ENCODE assay signal across 23 cellular contexts in genomic region chr15:78682693-78683410, GRCh38. TPM values are rescaled to one million over a fixed set of nuclear protein-coding genes. Genes with fewer than 3 reads are reported as not detected.
"Had no signal": no experiment of that assay in that cellular context is flagged by ENCODE, and none has a peak within 500 bp of the region (broad histone marks: within the 10 kb centered on the region; RNA-seq: fewer than 3 reads in every experiment).

No MANE protein-coding gene starts in this region.

- H3K27ac ChIP-seq: parathyroid adenoma, tibial artery, uterus had no signal

- H3K4me3 ChIP-seq: lung, tibial artery, uterus had no signal

- H3K4me3 Mint-ChIP-seq: activated CD4-positive, alpha-beta T cell treated with anti-CD3 and anti-CD28 coated beads, Interleukin-2, amount 10 ng/mL, durations not matched to agents 7 days and 5 days; activated CD8-positive, alpha-beta T cell treated with anti-CD3 and anti-CD28 coated beads, Interleukin-2, amount 10 ng/mL, durations not matched to agents 7 days and 5 days; activated naive CD4-positive, alpha-beta T cell treated with anti-CD3 and anti-CD28 coated beads for 36 hours; activated naive CD8-positive, alpha-beta T cell treated with anti-CD3 and anti-CD28 coated beads, Interleukin-2, amount 10 ng/mL, durations not matched to agents 7 days and 5 days; activated T-cell treated with anti-CD3 and anti-CD28 coated beads, Interleukin-2, amount 50 U/mL, for 4 hours; dendritic cell treated with granulocyte-macrophage colony-stimulating factor and Interleukin-4, amounts not matched to agents 40 ng/mL and 50 ng/mL, for 4 days; naive thymus-derived CD8-positive, alpha-beta T cell; stimulated activated naive CD8-positive, alpha-beta T cell treated with anti-CD3 and anti-CD28 coated beads, Interleukin-15, amount 100 ng/mL, for 72 hours had no signal

- H3K4me1 Mint-ChIP-seq: activated CD4-positive, alpha-beta T cell treated with anti-CD3 and anti-CD28 coated beads, Interleukin-2, amount 10 ng/mL, durations not matched to agents 7 days and 5 days had no signal

- H3K27ac Mint-ChIP-seq: activated CD4-positive, alpha-beta T cell treated with anti-CD3 and anti-CD28 coated beads, Interleukin-2, amount 10 ng/mL, durations not matched to agents 7 days and 5 days; activated CD8-positive, alpha-beta T cell treated with anti-CD3 and anti-CD28 coated beads, Interleukin-2, amount 10 ng/mL, durations not matched to agents 7 days and 5 days; activated naive CD4-positive, alpha-beta T cell treated with anti-CD3 and anti-CD28 coated beads for 36 hours; activated naive CD8-positive, alpha-beta T cell treated with anti-CD3 and anti-CD28 coated beads, Interleukin-2, amount 10 ng/mL, durations not matched to agents 7 days and 5 days; activated T-helper 2 cell treated with anti-CD3 and anti-CD28 coated beads, Interferon-gamma antibody, Interleukin-2, Interleukin-4, amounts not matched to agents 10 μg/mL and 5 μg/mL and 100 μg/mL, durations not matched to agents 14 hours and 24 hours and 36 hours; dendritic cell treated with granulocyte-macrophage colony-stimulating factor and Interleukin-4, amounts not matched to agents 40 ng/mL and 50 ng/mL, for 4 days; naive thymus-derived CD8-positive, alpha-beta T cell; stimulated activated naive CD8-positive, alpha-beta T cell treated with anti-CD3 and anti-CD28 coated beads, Interleukin-15, amount 100 ng/mL, for 72 hours had no signal

- H3K9me3 ChIP-seq: tibial artery, uterus had no signal

- H3K4me1 ChIP-seq: tibial artery, uterus had no signal

- H3K27me3 Mint-ChIP-seq: stimulated activated naive CD8-positive, alpha-beta T cell treated with anti-CD3 and anti-CD28 coated beads, Interleukin-15, amount 100 ng/mL, for 72 hours had no signal

- H3K36me3 Mint-ChIP-seq: activated naive CD8-positive, alpha-beta T cell treated with anti-CD3 and anti-CD28 coated beads, Interleukin-2, amount 10 ng/mL, durations not matched to agents 7 days and 5 days; naive thymus-derived CD8-positive, alpha-beta T cell had no signal

- H3K36me3 ChIP-seq: tibial artery, uterus had no signal

- ATAC-seq: activated CD4-positive, CD25-positive, alpha-beta regulatory T cell treated with anti-CD3 and anti-CD28 coated beads, Interleukin-2, amount 50 U/mL, for 24 hours; activated CD8-positive, alpha-beta T cell treated with anti-CD3 and anti-CD28 coated beads, Interleukin-2, amount 10 ng/mL, durations not matched to agents 7 days and 5 days; activated T-cell treated with anti-CD3 and anti-CD28 coated beads, Interleukin-2, amount 50 U/mL, for 4 hours; naive thymus-derived CD8-positive, alpha-beta T cell; right cardiac atrium; stimulated activated naive CD8-positive, alpha-beta T cell treated with anti-CD3 and anti-CD28 coated beads, Interleukin-15, amount 100 ng/mL, for 72 hours had no signal

- H3K9me3 Mint-ChIP-seq: activated CD4-positive, alpha-beta T cell treated with anti-CD3 and anti-CD28 coated beads, Interleukin-2, amount 10 ng/mL, durations not matched to agents 7 days and 5 days; activated naive CD4-positive, alpha-beta T cell treated with anti-CD3 and anti-CD28 coated beads for 36 hours; activated naive CD8-positive, alpha-beta T cell treated with anti-CD3 and anti-CD28 coated beads, Interleukin-2, amount 10 ng/mL, durations not matched to agents 7 days and 5 days; activated T-cell treated with anti-CD3 and anti-CD28 coated beads, Interleukin-2, amount 50 U/mL, for 4 hours; activated T-helper 2 cell treated with anti-CD3 and anti-CD28 coated beads, Interferon-gamma antibody, Interleukin-2, Interleukin-4, amounts not matched to agents 10 μg/mL and 5 μg/mL and 100 μg/mL, durations not matched to agents 14 hours and 24 hours and 36 hours; dendritic cell treated with granulocyte-macrophage colony-stimulating factor and Interleukin-4, amounts not matched to agents 40 ng/mL and 50 ng/mL, for 4 days; naive thymus-derived CD8-positive, alpha-beta T cell; stimulated activated naive CD8-positive, alpha-beta T cell treated with anti-CD3 and anti-CD28 coated beads, Interleukin-15, amount 100 ng/mL, for 72 hours had no signal

- DNase-seq: activated CD4-positive, alpha-beta T cell treated with anti-CD3 and anti-CD28 coated beads, Interleukin-2, amount 10 ng/mL, durations not matched to agents 7 days and 5 days; activated CD8-positive, alpha-beta T cell treated with anti-CD3 and anti-CD28 coated beads, Interleukin-2, amount 10 ng/mL, durations not matched to agents 7 days and 5 days; activated naive CD4-positive, alpha-beta T cell treated with anti-CD3 and anti-CD28 coated beads for 36 hours; activated naive CD8-positive, alpha-beta T cell treated with anti-CD3 and anti-CD28 coated beads, Interleukin-2, amount 10 ng/mL, durations not matched to agents 7 days and 5 days; activated T-cell treated with anti-CD3 and anti-CD28 coated beads, Interleukin-2, amount 50 U/mL, for 4 hours; amniotic stem cell; effector CD4-positive, alpha-beta T cell; erythroblast; foreskin fibroblast; naive thymus-derived CD8-positive, alpha-beta T cell; right cardiac atrium; stimulated activated CD4-positive, alpha-beta T cell treated with anti-CD3 and anti-CD28 coated beads, Interleukin-1b, Interleukin-23, amount 100 ng/mL, for 48 hours; stimulated activated naive CD8-positive, alpha-beta T cell treated with anti-CD3 and anti-CD28 coated beads, Interleukin-15, amount 100 ng/mL, for 72 hours; T-helper 2 cell; tibial artery; uterus had no signal

- H3K27me3 ChIP-seq: tibial artery, uterus had no signal

RNA-seq across cellular contexts. Expression of gene CHRNB4, which starts 41.8 kb away (rescaled TPM):
- total RNA-seq: activated CD4-positive, alpha-beta T cell treated with anti-CD3 and anti-CD28 coated beads, Interleukin-2, amount 10 ng/mL, durations not matched to agents 7 days and 5 days; activated CD8-positive, alpha-beta T cell treated with anti-CD3 and anti-CD28 coated beads, Interleukin-2, amount 10 ng/mL, durations not matched to agents 7 days and 5 days; activated naive CD4-positive, alpha-beta T cell treated with anti-CD3 and anti-CD28 coated beads for 36 hours; activated naive CD8-positive, alpha-beta T cell treated with anti-CD3 and anti-CD28 coated beads, Interleukin-2, amount 10 ng/mL, durations not matched to agents 7 days and 5 days; activated T-cell treated with anti-CD3 and anti-CD28 coated beads, Interleukin-2, amount 50 U/mL, for 4 hours; activated T-helper 2 cell treated with anti-CD3 and anti-CD28 coated beads, Interferon-gamma antibody, Interleukin-2, Interleukin-4, amounts not matched to agents 10 μg/mL and 5 μg/mL and 100 μg/mL, durations not matched to agents 14 hours and 24 hours and 36 hours; fibroblast of lung; lung; naive thymus-derived CD8-positive, alpha-beta T cell; pulmonary artery endothelial cell; right cardiac atrium had no signal
- polyA plus RNA-seq: fibroblast of lung; naive thymus-derived CD8-positive, alpha-beta T cell; right cardiac atrium had no signal
